Comparison of ENCODE assay signal across 8 cellular contexts in genomic region chr12:85575115-85576096, GRCh38.
DNase-seq lines count a peak whose midpoint lies in the region; ATAC-seq, FAIRE-seq and TF ChIP-seq lines count a peak whose summit lies in the region.

No MANE protein-coding gene starts in this region.

- intact Hi-C loops in PC-9 (cut with micrococcal nuclease; ENCODE audit: unreplicated experiment) = loop anchor here (1.0 to 5.0 kb wide), 2 partner anchors 93 to 292 kb away; no protein-coding TSS in a partner anchor

- no peak for ATAC-seq in T-cell (replicated peaks in 1 of 4)

- no peaks in the 10 kb centered on the region for H3K79me2 ChIP-seq in KMS-11 (ENCODE audit: insufficient read depth, low read depth)
- H3K79me2 ChIP-seq in PC-9 (ENCODE audit: low read depth) = no peaks in the 10 kb centered on the region

- FAIRE-seq in A204.1 (lab: Jason Lieb, UNC) = peak; percentile 73

- no peaks in the 10 kb centered on the region for H3K9me2 ChIP-seq in PC-9 (ENCODE audit: insufficient read depth)

- H3K27me3 Mint-ChIP-seq in T-cell = no peaks in the 10 kb centered on the region

- H3K27ac Mint-ChIP-seq in T-cell = no peak overlapping the region

- CTCF ChIA-PET in PC-9 (lab: Charles Lee) (interaction anchor here (0.6 to 2.6 kb wide), 4 partner anchors 57 to 297 kb away, joined by 3 to 10 read pairs (median 4); no protein-coding TSS in a partner anchor), T-cell (lab: Charles Lee) (no interaction called here)

- H2AFZ ChIP-seq in KMS-11 (ENCODE audit: low read depth) (no peak overlapping the region), PC-9 (no peak overlapping the region)

- no peak overlapping the region for H3K4me2 ChIP-seq in KMS-11
- H3K4me2 ChIP-seq in PC-9 = no peak overlapping the region

- H3K9me3 ChIP-seq in PC-9 (ENCODE audit: insufficient read depth, low read depth) = no peaks in the 10 kb centered on the region

- H3K4me1 Mint-ChIP-seq in T-cell = no peaks in the 10 kb centered on the region

- H3K36me3 ChIP-seq in KMS-11 (ENCODE audit: insufficient read depth) (no peaks in the 10 kb centered on the region), PC-9 (ENCODE audit: low read depth) (no peaks in the 10 kb centered on the region)

- no TSS peak for BruUV-seq in PC-9 (replicated peaks; lab: Mats Ljungman, UMichigan)

- H3K9me3 Mint-ChIP-seq in T-cell = no peaks in the 10 kb centered on the region

- no peaks in the 10 kb centered on the region for H3F3A ChIP-seq in PC-9 (ENCODE audit: insufficient read depth, low read depth)

- POLR2A ChIA-PET in PC-9 (lab: Charles Lee; ENCODE audit: unreplicated experiment) (interaction anchor here (0.5 kb wide), 1 partner anchor 127 kb away, joined by 3 read pairs; no protein-coding TSS in a partner anchor), T-cell (lab: Charles Lee) (no interaction called here)

- H3K4me3 ChIP-seq in GM12865 (ENCODE audit: low read depth, low read length) (no peak overlapping the region), KMS-11 (IDR thresholded peaks at IDR 0.05; ENCODE audit: insufficient read depth, low read depth, low read length) (no peak overlapping the region), PC-9 (no peak overlapping the region)

- H3K9ac ChIP-seq in KMS-11 = no peak overlapping the region

- H3K4me1 ChIP-seq in KMS-11 (ENCODE audit: low read depth, poor library complexity, severe bottlenecking) (no peaks in the 10 kb centered on the region), PC-9 (replicated peaks; ENCODE audit: insufficient read depth) (no peaks in the 10 kb centered on the region)

- TF ChIP-seq CTCF in GM12865 (IDR thresholded peaks at IDR 0.05; ENCODE audit: insufficient read depth, low read depth, low read length, missing control alignments) (peak; percentile 64), KMS-11 (conservative IDR thresholded peaks at IDR 0.05; ENCODE audit: low read depth, low read length) (peak; percentile 60), PC-9 (conservative IDR thresholded peaks at IDR 0.05) (peak; percentile 74)

- no peaks in the 10 kb centered on the region for H4K20me1 ChIP-seq in KMS-11 (ENCODE audit: insufficient read depth)
- H4K20me1 ChIP-seq in PC-9 (ENCODE audit: insufficient read depth) = no peaks in the 10 kb centered on the region

- H3K27ac ChIP-seq in KMS-11 (no peak overlapping the region), PC-9 (no peak overlapping the region)

- no peaks in the 10 kb centered on the region for H3K36me3 Mint-ChIP-seq in T-cell

- DNase-seq in GM12865 (ENCODE audit: low read depth) = peak; percentile 68
- peak; percentile 58 for DNase-seq in HCEC 1CT
- peak; percentile 33 to 40 for DNase-seq in PC-9
- DNase-seq in ecto neural progenitor cell (ENCODE audit: low spot score) = peak; percentile 60
- DNase-seq in medulla oblongata (ENCODE audit: extremely low spot score) = peak; percentile 66
- DNase-seq in T-cell = no peak

- H3K27me3 ChIP-seq in KMS-11 (ENCODE audit: insufficient read depth, low read depth) = no peaks in the 10 kb centered on the region
- H3K27me3 ChIP-seq in PC-9 (ENCODE audit: insufficient read depth, low read depth) = no peaks in the 10 kb centered on the region

- H3K4me3 Mint-ChIP-seq in T-cell = no peak overlapping the region

Comparison
In these comparisons a context has a peak if more than half of its experiments do, and no peak if none do; other contexts are left out.
1. DNase-seq: peak in GM12865 (single experiment), HCEC 1CT (single experiment), PC-9 (2 of 2), ecto neural progenitor cell (single experiment) and medulla oblongata (single experiment); none in T-cell (0 of 34).
2. Peak in every context shown above with its lines, with median percentiles within 50 percentile points of each other: CTCF ChIP-seq.